Comparison of ENCODE assay signal across 15 cellular contexts in the genomic region with DNA sequence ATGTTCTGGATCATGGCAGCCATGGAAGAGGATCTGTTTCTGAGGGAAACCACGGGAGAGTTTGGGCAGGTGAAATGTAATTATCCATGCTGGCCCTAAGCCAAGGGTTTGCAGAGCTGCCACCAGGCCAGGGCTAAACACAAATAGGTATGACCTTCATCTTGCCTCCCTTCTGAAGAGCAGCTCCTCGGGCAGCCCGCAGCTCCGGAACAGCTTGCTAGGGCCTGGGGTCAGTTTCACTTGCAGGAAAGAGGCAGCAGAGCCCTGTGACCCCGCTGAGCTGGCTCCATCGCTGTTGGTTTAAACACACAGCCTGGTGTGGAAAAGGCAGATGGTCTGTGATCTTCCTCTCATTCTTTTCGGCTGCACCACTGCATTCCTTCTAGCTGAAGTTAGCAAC.
DNase-seq lines count a peak whose midpoint lies in the region; ATAC-seq and TF ChIP-seq lines count a peak whose summit lies in the region.
"Had no signal": no experiment of that assay in that cellular context is flagged by ENCODE, and none has a peak within 500 bp of the region (broad histone marks: within the 10 kb centered on the region; RNA-seq: fewer than 3 reads in every experiment).

No MANE protein-coding gene starts in this region.

- H3K36me3 ChIP-seq in BE2C: no peaks in the 10 kb centered on the region
- H3K36me3 ChIP-seq: thyroid gland had no signal

- no peak for TF ChIP-seq CTCF in BE2C (IDR thresholded peaks at IDR 0.05; ENCODE audit: low read depth, low read length)

- ATAC-seq in GM21526 (IDR thresholded peaks at IDR 0.05; ENCODE audit: low FRiP score, unreplicated experiment): no peak
- ATAC-seq: foreskin keratinocyte; stimulated activated effector memory CD8-positive, alpha-beta T cell treated with anti-CD3 and anti-CD28 coated beads, Interleukin-12 subunit alpha, Interleukin-12 subunit beta, amount 100 ng/mL, for 72 hours had no signal

- H3K27me3 ChIP-seq in BE2C: no peaks in the 10 kb centered on the region
- H3K27me3 ChIP-seq: thyroid gland had no signal

- DNase-seq in BE2C (peak; percentile 31), ELF-1 (ENCODE audit: low read depth, low spot score) (peak; percentile 17), NCI-H345 treated with DMSO at 0.1 percent for 48 hours (lab: John Stamatoyannopoulos, UW; ENCODE audit: unreplicated experiment) (peak; percentile 57), cerebellum (ENCODE audit: low spot score) (peak; percentile 62), H4 (ENCODE audit: low spot score) (no peak), NOMO-1 treated with dmso at 0.1 percent for 144 hours (lab: John Stamatoyannopoulos, UW; ENCODE audit: unreplicated experiment) (no peak), foreskin melanocyte (no peak)
- DNase-seq: activated B cell treated with CpG ODN at 0.5 μM for 24 hours; activated effector memory CD4-positive, alpha-beta T cell treated with Interleukin-2 at 50 U/mL for 16 hours; foreskin keratinocyte; NK-92 treated with Interleukin-12 subunit alpha and Interleukin-12 subunit beta, amount 100 ng/mL, for 24 hours; thyroid gland had no signal

- H3K9me3 ChIP-seq in BE2C: no peaks in the 10 kb centered on the region
- H3K9me3 ChIP-seq: thyroid gland had no signal

- H3K4me3 ChIP-seq in BE2C (ENCODE audit: low read depth, low read length): no peak overlapping the region
- H3K4me3 ChIP-seq: smooth muscle cell, thyroid gland had no signal

- H3K4me1 ChIP-seq in BE2C: peaks cover 4% of the 10 kb centered on the region; the same call in 1 of the 2 replicates
- H3K4me1 ChIP-seq: foreskin keratinocyte, thyroid gland had no signal

Comparison
In these comparisons a context has a peak if more than half of its experiments do, and no peak if none do; other contexts are left out.
1. DNase-seq: peak in BE2C (single experiment), ELF-1 (single experiment), NCI-H345 treated with DMSO at 0.1 percent for 48 hours (single experiment) and cerebellum (single experiment); none in H4 (single experiment), NOMO-1 treated with dmso at 0.1 percent for 144 hours (single experiment) and foreskin melanocyte (single experiment).